In genomic region chr16:852451-853185, GRCh38 we compare ENCODE assay signal across 15 cellular contexts. TPM values are rescaled to one million over a fixed set of nuclear protein-coding genes. Genes with fewer than 3 reads are reported as not detected.
"Had no signal": no experiment of that assay in that cellular context is flagged by ENCODE, and none has a peak within 500 bp of the region (broad histone marks: within the 10 kb centered on the region; RNA-seq: fewer than 3 reads in every experiment).

No MANE protein-coding gene starts in this region.

- H3K9me3 ChIP-seq: sigmoid colon, vagina had no signal

- H3K4me1 ChIP-seq: sigmoid colon, vagina had no signal

- H3K27me3 ChIP-seq: sigmoid colon, vagina had no signal

- ATAC-seq: activated CD4-positive, CD25-positive, alpha-beta regulatory T cell treated with anti-CD3 and anti-CD28 coated beads, Interleukin-2, amount 50 U/mL, for 24 hours had no signal

- DNase-seq: activated T-cell treated with anti-CD3 and anti-CD28 coated beads, Interleukin-2, amount 50 U/mL, for 1 hour; cerebellar nuclear complex; dermis blood vessel endothelial cell; endodermal cell; erythroblast; sigmoid colon; stimulated activated CD4-positive, alpha-beta T cell treated with anti-CD3 and anti-CD28 coated beads, Interleukin-2, amount 100 ng/mL, for 24 hours; stimulated activated naive CD4-positive, alpha-beta T cell treated with Interleukin-2 at 50 U/mL for 16 hours had no signal

- H3K4me3 ChIP-seq: sigmoid colon, vagina had no signal

- H3K27ac ChIP-seq: sigmoid colon, vagina had no signal

- H3K36me3 ChIP-seq: sigmoid colon, vagina had no signal

RNA-seq across cellular contexts. Expression of gene GNG13, which starts 52.1 kb away (rescaled TPM):
- total RNA-seq: dermis blood vessel endothelial cell, endodermal cell, glomerular endothelial cell, liver, mesenteric fat pad, neural crest cell, posterior vena cava, sigmoid colon, vagina had no signal
- polyA plus RNA-seq: liver had no signal
